Comparison of ENCODE assay signal across 8 cellular contexts in genomic region chr11:67117176-67117575, GRCh38. TPM values are rescaled to one million over a fixed set of nuclear protein-coding genes. Genes with fewer than 3 reads are reported as not detected.
DNase-seq lines count a peak whose midpoint lies in the region; ATAC-seq and TF ChIP-seq lines count a peak whose summit lies in the region.

No MANE protein-coding gene starts in this region.

- intact Hi-C loops in CD8-positive, alpha-beta T cell (cut with DNase I, micrococcal nuclease): loop anchor here (5.0 to 10.0 kb wide), 6 partner anchors 35 to 915 kb away; partner anchors contain the start of genes B4GAT1 (in 1 of the 2), BRMS1 (in 1 of the 2), CDK2AP2 (in 1 of the 2) and NDUFS8 (in 1 of the 2)
- intact Hi-C loops in dorsolateral prefrontal cortex (cut with DNase I): loop anchor here in 1 of 2 donors (5.0 to 10.0 kb wide), 3 partner anchors 50 to 148 kb away; partner anchors contain the start of gene GRK2

- H2AFZ ChIP-seq in neuron (ENCODE audit: low read depth, low read length): peak overlapping the region; percentile 37

- TF ChIP-seq CTCF in CD8-positive, alpha-beta T cell (IDR thresholded peaks at IDR 0.05): no peak
- TF ChIP-seq CTCF in NB4 (IDR thresholded peaks at IDR 0.05; ENCODE audit: low read depth, low read length): no peak
- no peak for TF ChIP-seq CTCF in dorsolateral prefrontal cortex (IDR thresholded peaks at IDR 0.05 in 54 of 56, conservative IDR thresholded peaks at IDR 0.05 in 2 of 56; ENCODE audit: low read depth in 1 of 56, partially characterized antibody in 56 of 56)

- POLR2A ChIA-PET in CD8-positive, alpha-beta T cell (lab: Charles Lee): interaction anchor here (1.4 kb wide), 1 partner anchor 159 kb away, joined by 3 read pairs; the partner anchor contains the start of gene PC

- H3K36me3 ChIP-seq in CD8-positive, alpha-beta T cell (ENCODE audit: insufficient read depth, low read length): no peaks in the 10 kb centered on the region
- H3K36me3 ChIP-seq in neuron (ENCODE audit: insufficient read depth, low read length): no peaks in the 10 kb centered on the region

- H3K4me3 ChIP-seq in CD8-positive, alpha-beta T cell (ENCODE audit: low read depth, low read length): peak overlapping the region; percentile 22
- H3K4me3 ChIP-seq in NB4 (ENCODE audit: low read depth, low read length): no peak overlapping the region
- peak overlapping the region in 38 of 59 donors; percentile 6 to 97 (median 68) for H3K4me3 ChIP-seq in dorsolateral prefrontal cortex
- no peak overlapping the region for H3K4me3 ChIP-seq in neuron (ENCODE audit: low read length)

- peak overlapping the region; percentile 78 for H3K27ac ChIP-seq in CD8-positive, alpha-beta T cell (ENCODE audit: low read depth, low read length)
- peak overlapping the region in 56 of 59 donors; percentile 28 to 100 (median 82) for H3K27ac ChIP-seq in dorsolateral prefrontal cortex

- CTCF ChIA-PET in CD8-positive, alpha-beta T cell (lab: Charles Lee): interaction anchor here (1.0 to 5.2 kb wide), 5 partner anchors 9 to 51 kb away, joined by 3 to 28 read pairs (median 4); no protein-coding TSS in a partner anchor

- no peak for TF ChIP-seq POLR2A in NB4 (IDR thresholded peaks at IDR 0.05; ENCODE audit: extremely low read depth, insufficient read length)

- H3K4me1 ChIP-seq in CD8-positive, alpha-beta T cell (ENCODE audit: insufficient read depth, low read length): peaks cover 36% of the 10 kb centered on the region
- H3K4me1 ChIP-seq in neuron (ENCODE audit: insufficient read depth, low read length): peaks cover 25% of the 10 kb centered on the region

- ATAC-seq in CD8-positive, alpha-beta T cell: no peak
- ATAC-seq in HG03159 (IDR thresholded peaks at IDR 0.05; ENCODE audit: unreplicated experiment): no peak
- no peak for ATAC-seq in GM18511 (IDR thresholded peaks at IDR 0.05; ENCODE audit: unreplicated experiment)

- H3K27me3 Mint-ChIP-seq in CD8-positive, alpha-beta T cell (ENCODE audit: low read depth): no peaks in the 10 kb centered on the region

- H3K36me3 Mint-ChIP-seq in CD8-positive, alpha-beta T cell: peaks cover 17% of the 10 kb centered on the region

- H3K27ac Mint-ChIP-seq in CD8-positive, alpha-beta T cell: peak overlapping the region; percentile 94

- H3K27me3 ChIP-seq in CD8-positive, alpha-beta T cell (ENCODE audit: insufficient read depth, low read length): no peaks in the 10 kb centered on the region
- H3K27me3 ChIP-seq in dorsolateral prefrontal cortex (no peaks in the 10 kb centered on the region), neuron (ENCODE audit: insufficient read depth, low read length) (peaks cover 3% of the 10 kb centered on the region)

- H3K9me3 ChIP-seq in CD8-positive, alpha-beta T cell (ENCODE audit: low read length): no peaks in the 10 kb centered on the region
- no peaks in the 10 kb centered on the region for H3K9me3 ChIP-seq in neuron (ENCODE audit: low read length)

- no peak for DNase-seq in CD8-positive, alpha-beta T cell
- peak; percentile 41 for DNase-seq in NB4 (ENCODE audit: low read depth)
- no peak for DNase-seq in dorsolateral prefrontal cortex
- DNase-seq in GF-D8 (lab: John Stamatoyannopoulos, UW): no peak
- DNase-seq in NK-92 treated with Interleukin-12 subunit alpha and Interleukin-12 subunit beta, amount 100 ng/mL, for 24 hours (lab: John Stamatoyannopoulos, UW): no peak

- no peaks in the 10 kb centered on the region for H3K9me3 Mint-ChIP-seq in CD8-positive, alpha-beta T cell

- H3K4me1 Mint-ChIP-seq in CD8-positive, alpha-beta T cell (ENCODE audit: low read depth): peaks cover 41% of the 10 kb centered on the region

- H3K4me3 Mint-ChIP-seq in CD8-positive, alpha-beta T cell: peak overlapping the region; percentile 86

RNA-seq across cellular contexts. Expression of gene KDM2A, which starts 1.9 kb away (rescaled TPM):
- 100 to 1,000 TPM; 412 to 431 TPM for total RNA-seq in CD8-positive, alpha-beta T cell
- total RNA-seq in dorsolateral prefrontal cortex: 10 to 100 TPM; 56.5 to 97.4 (median 71.9) TPM

Comparison
In these comparisons a context has a peak if more than half of its experiments do, and no peak if none do; other contexts are left out.
1. H3K4me3 ChIP-seq: peak in CD8-positive, alpha-beta T cell (single experiment) and dorsolateral prefrontal cortex (38 of 59); none in NB4 (single experiment) and neuron (single experiment).
2. RNA of gene KDM2A, which starts 1.9 kb away (total RNA-seq): 412 to 431 TPM in CD8-positive, alpha-beta T cell; 56.5 to 97.4 TPM in dorsolateral prefrontal cortex; every median in the first group is over 4 times any median in the second.